ENCODE assay signal across 13 cellular contexts in the genomic region with DNA sequence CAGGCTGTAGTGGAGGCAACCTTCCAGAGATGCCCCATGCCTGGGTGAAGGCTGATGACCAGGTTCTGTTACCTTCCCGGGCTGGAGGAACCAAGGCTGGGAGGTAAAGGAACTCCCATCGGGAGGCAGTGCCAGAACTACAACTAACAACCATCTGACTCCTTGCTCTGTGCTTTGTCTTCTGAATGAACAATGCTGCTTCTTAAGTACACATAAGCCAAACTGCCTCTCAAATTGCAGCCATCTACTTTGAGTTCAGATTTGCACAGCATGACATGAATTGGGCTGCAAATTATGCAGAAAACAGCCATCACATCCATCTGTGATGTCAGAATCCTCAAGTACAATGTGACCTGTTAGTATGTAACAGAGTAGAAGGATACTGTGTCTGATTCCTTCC.
"Had no signal": no experiment of that assay in that cellular context is flagged by ENCODE, and none has a peak within 500 bp of the region (broad histone marks: within the 10 kb centered on the region; RNA-seq: fewer than 3 reads in every experiment).

No MANE protein-coding gene starts in this region.

- H3K27me3 ChIP-seq: brain microvascular endothelial cell, foreskin keratinocyte had no signal

- H3K27me3 Mint-ChIP-seq: activated CD4-positive, alpha-beta T cell treated with anti-CD3 and anti-CD28 coated beads, Interleukin-2, amount 10 ng/mL, durations not matched to agents 7 days and 5 days; activated naive CD8-positive, alpha-beta T cell had no signal

- H3K4me1 Mint-ChIP-seq: activated CD4-positive, alpha-beta T cell treated with anti-CD3 and anti-CD28 coated beads, Interleukin-2, amount 10 ng/mL, durations not matched to agents 7 days and 5 days; natural killer cell; stimulated activated effector memory CD8-positive, alpha-beta T cell treated with anti-CD3 and anti-CD28 coated beads, Interleukin-12 subunit alpha, Interleukin-12 subunit beta, amount 100 ng/mL, for 72 hours had no signal

- H3K4me1 ChIP-seq: foreskin keratinocyte had no signal

- ATAC-seq: foreskin keratinocyte; left ventricle myocardium superior; natural killer cell; stimulated activated effector memory CD8-positive, alpha-beta T cell treated with anti-CD3 and anti-CD28 coated beads, Interleukin-12 subunit alpha, Interleukin-12 subunit beta, amount 100 ng/mL, for 72 hours had no signal

- H3K27ac Mint-ChIP-seq: activated CD4-positive, alpha-beta T cell treated with anti-CD3 and anti-CD28 coated beads, Interleukin-2, amount 10 ng/mL, durations not matched to agents 7 days and 5 days; activated naive CD8-positive, alpha-beta T cell; natural killer cell; stimulated activated effector memory CD8-positive, alpha-beta T cell treated with anti-CD3 and anti-CD28 coated beads, Interleukin-12 subunit alpha, Interleukin-12 subunit beta, amount 100 ng/mL, for 72 hours had no signal

- H3K27ac ChIP-seq: brain microvascular endothelial cell, foreskin keratinocyte had no signal

- H3K9me3 Mint-ChIP-seq: activated CD4-positive, alpha-beta T cell treated with anti-CD3 and anti-CD28 coated beads, Interleukin-2, amount 10 ng/mL, durations not matched to agents 7 days and 5 days; natural killer cell; stimulated activated effector memory CD8-positive, alpha-beta T cell treated with anti-CD3 and anti-CD28 coated beads, Interleukin-12 subunit alpha, Interleukin-12 subunit beta, amount 100 ng/mL, for 72 hours had no signal

- H3K36me3 ChIP-seq: brain microvascular endothelial cell had no signal

- H3K36me3 Mint-ChIP-seq: activated naive CD8-positive, alpha-beta T cell; natural killer cell; stimulated activated effector memory CD8-positive, alpha-beta T cell treated with anti-CD3 and anti-CD28 coated beads, Interleukin-12 subunit alpha, Interleukin-12 subunit beta, amount 100 ng/mL, for 72 hours had no signal

- DNase-seq: activated CD4-positive, alpha-beta T cell treated with anti-CD3 and anti-CD28 coated beads, Interleukin-2, amount 10 ng/mL, durations not matched to agents 7 days and 5 days; activated gamma-delta T cell treated with Interleukin-2 at 50 U/mL for 16 hours; brain microvascular endothelial cell; cerebellar nuclear complex; effector CD8-positive, alpha-beta T cell; foreskin keratinocyte; kidney glomerular epithelial cell; left ventricle myocardium superior; mesenchymal stem cell; natural killer cell; nucleus accumbens had no signal

- H3K4me3 Mint-ChIP-seq: activated CD4-positive, alpha-beta T cell treated with anti-CD3 and anti-CD28 coated beads, Interleukin-2, amount 10 ng/mL, durations not matched to agents 7 days and 5 days; activated naive CD8-positive, alpha-beta T cell; natural killer cell; stimulated activated effector memory CD8-positive, alpha-beta T cell treated with anti-CD3 and anti-CD28 coated beads, Interleukin-12 subunit alpha, Interleukin-12 subunit beta, amount 100 ng/mL, for 72 hours had no signal
